ENCODE assay signal across 8 cellular contexts in genomic region chr20:63736893-63737689, GRCh38. TPM values are rescaled to one million over a fixed set of nuclear protein-coding genes. Genes with fewer than 3 reads are reported as not detected.
DNase-seq lines count a peak whose midpoint lies in the region; ATAC-seq and TF ChIP-seq lines count a peak whose summit lies in the region.

No MANE protein-coding gene starts in this region.

- H3K4me3 Mint-ChIP-seq in activated naive CD8-positive, alpha-beta T cell treated with anti-CD3 and anti-CD28 coated beads, Interleukin-2, amount 50 U/mL, for 24 hours: peak overlapping the region; percentile 32

- no peaks in the 10 kb centered on the region for H3K36me3 Mint-ChIP-seq in activated naive CD8-positive, alpha-beta T cell treated with anti-CD3 and anti-CD28 coated beads, Interleukin-2, amount 50 U/mL, for 24 hours (ENCODE audit: low read depth)

- H3K27ac ChIP-seq in ovary: no peak overlapping the region

- H3K4me3 ChIP-seq in ovary: no peak overlapping the region

- no peaks in the 10 kb centered on the region for H3K27me3 Mint-ChIP-seq in activated naive CD8-positive, alpha-beta T cell treated with anti-CD3 and anti-CD28 coated beads, Interleukin-2, amount 50 U/mL, for 24 hours

- no peak for TF ChIP-seq EP300 in ovary (IDR thresholded peaks at IDR 0.05)

- TF ChIP-seq CTCF in GM10266 (IDR thresholded peaks at IDR 0.05; ENCODE audit: control insufficient read depth, insufficient read depth, low read depth, missing control alignments): no peak
- TF ChIP-seq CTCF in ovary (IDR thresholded peaks at IDR 0.05): no peak

- peaks cover 10% of the 10 kb centered on the region for H3K4me1 ChIP-seq in ovary (ENCODE audit: insufficient read depth)

- no peaks in the 10 kb centered on the region for H3K27me3 ChIP-seq in ovary

- H3K9me3 Mint-ChIP-seq in activated naive CD8-positive, alpha-beta T cell treated with anti-CD3 and anti-CD28 coated beads, Interleukin-2, amount 50 U/mL, for 24 hours: no peaks in the 10 kb centered on the region

- H3K9me3 ChIP-seq in ovary: no peaks in the 10 kb centered on the region

- peak overlapping the region; percentile 68 for H3K27ac Mint-ChIP-seq in activated naive CD8-positive, alpha-beta T cell treated with anti-CD3 and anti-CD28 coated beads, Interleukin-2, amount 50 U/mL, for 24 hours

- peak; percentile 23 for ATAC-seq in activated naive CD8-positive, alpha-beta T cell treated with anti-CD3 and anti-CD28 coated beads, Interleukin-2, amount 50 U/mL, for 24 hours
- ATAC-seq in GM18502 (IDR thresholded peaks at IDR 0.05; ENCODE audit: poor library complexity, unreplicated experiment): no peak
- no peak for ATAC-seq in HG02642 (IDR thresholded peaks at IDR 0.05; ENCODE audit: poor library complexity, unreplicated experiment)

- no peak for TF ChIP-seq POLR2A in ovary (IDR thresholded peaks at IDR 0.05)

- DNase-seq in GM10266 (ENCODE audit: extremely low spot score) (peak; percentile 59), RPMI8226 (peak; percentile 69), ovary (peak in 4 of 5 donors; percentile 24 to 47 (median 45)), NCI-H510A (lab: John Stamatoyannopoulos, UW) (no peak), NCI-H2107 treated with DMSO at 0.1 percent for 48 hours (lab: John Stamatoyannopoulos, UW; ENCODE audit: unreplicated experiment) (no peak)
- DNase-seq in activated naive CD8-positive, alpha-beta T cell treated with anti-CD3 and anti-CD28 coated beads, Interleukin-2, amount 50 U/mL, for 24 hours: peak; percentile 59

- intact Hi-C loops in ovary (cut with DNase I): no loop called here

- peaks cover 17% of the 10 kb centered on the region for H3K4me1 Mint-ChIP-seq in activated naive CD8-positive, alpha-beta T cell treated with anti-CD3 and anti-CD28 coated beads, Interleukin-2, amount 50 U/mL, for 24 hours

- 70 to 83% (median 75%) methylated on average over 24 to 30 of the region's 30 CpGs for WGBS in ovary, 3 donors

- no peaks in the 10 kb centered on the region for H3K36me3 ChIP-seq in ovary

RNA-seq across cellular contexts. Expression of gene LIME1, which starts 0.6 kb away (rescaled TPM):
- 10 to 100 TPM in 4 of 7 donors, 1 to 10 TPM in 3; 7.5 to 21.6 (median 13.7) TPM for total RNA-seq in ovary
- 10 to 100 TPM in 1 of 2 donors, under 1 TPM in 1; 0.15 to 15.6 TPM for polyA plus RNA-seq in ovary

RNA-seq across cellular contexts. Expression of gene SLC2A4RG, which starts 2.5 kb away (rescaled TPM):
- total RNA-seq in ovary: 100 to 1,000 TPM in 5 of 7 donors, 10 to 100 TPM in 2; 20.6 to 199 (median 104) TPM
- 10 to 100 TPM in 1 of 2 donors, 1 to 10 TPM in 1; 2.2 to 66.7 TPM for polyA plus RNA-seq in ovary

RNA-seq across cellular contexts. Expression of gene ZGPAT, which starts 29.3 kb away (rescaled TPM):
- total RNA-seq in ovary: 10 to 100 TPM; 14.0 to 25.6 (median 18.9) TPM
- 10 to 100 TPM in 1 of 2 donors, 1 to 10 TPM in 1; 1.7 to 26.4 TPM for polyA plus RNA-seq in ovary

RNA-seq across cellular contexts. Expression of gene ARFRP1, which starts 29.3 kb away (rescaled TPM):
- total RNA-seq in ovary: 10 to 100 TPM; 25.6 to 59.5 (median 47.4) TPM
- 10 to 100 TPM; 15.3 to 38.5 TPM for polyA plus RNA-seq in ovary

RNA-seq across cellular contexts. Expression of gene TNFRSF6B, which starts 40.6 kb away (rescaled TPM):
- total RNA-seq in ovary: 1 to 10 TPM; 2.0 to 6.4 (median 4.1) TPM
- 1 to 10 TPM in 1 of 2 donors, not detected in 1; 7.0 TPM for polyA plus RNA-seq in ovary

Comparison
In these comparisons a context has a peak if more than half of its experiments do, and no peak if none do; other contexts are left out.
1. DNase-seq: peak in GM10266 (single experiment), RPMI8226 (single experiment), activated naive CD8-positive, alpha-beta T cell treated with anti-CD3 and anti-CD28 coated beads, Interleukin-2, amount 50 U/mL, for 24 hours (single experiment) and ovary (4 of 5); none in NCI-H510A (single experiment) and NCI-H2107 treated with DMSO at 0.1 percent for 48 hours (single experiment).